In genomic region chrX:1713296-1713695, GRCh38 we compare ENCODE assay signal across 20 cellular contexts.
A peak's percentile ranks its signal among the peaks of the same experiment; 100 is the strongest.
DNase-seq lines count a peak whose midpoint lies in the region; ATAC-seq, FAIRE-seq and TF ChIP-seq lines count a peak whose summit lies in the region.
"Had no signal": no experiment of that assay in that cellular context is flagged by ENCODE, and none has a peak within 500 bp of the region (broad histone marks: within the 10 kb centered on the region; RNA-seq: fewer than 3 reads in every experiment).

No MANE protein-coding gene starts in this region.

- H3K27ac Mint-ChIP-seq in central memory CD8-positive, alpha-beta T cell (ENCODE audit: low read depth) = peak overlapping the region; percentile 87
- H3K27ac Mint-ChIP-seq in neural progenitor cell = peak overlapping the region; percentile 60
- H3K27ac Mint-ChIP-seq: B cell; CD4-positive, CD25-positive, alpha-beta regulatory T cell; CD8-positive, alpha-beta T cell; HFFc6 had no signal

- intact Hi-C loops in left ventricle myocardium inferior (cut with micrococcal nuclease) = no loop called here
- intact Hi-C loops in GM12878 (cut with micrococcal nuclease; ENCODE audit: unreplicated experiment) = no loop called here

- H3K4me1 ChIP-seq in right atrium auricular region (no peaks in the 10 kb centered on the region), left ventricle myocardium inferior (no peaks in the 10 kb centered on the region), GM12878 (ENCODE audit: control insufficient read depth, insufficient read depth, low read length) (no peaks in the 10 kb centered on the region), neural progenitor cell (no peaks in the 10 kb centered on the region)
- H3K4me1 ChIP-seq: Caco-2, HAP-1 had no signal

- no peak for FAIRE-seq in GM12878 (lab: Jason Lieb, UNC)
- FAIRE-seq: G401.6, H54 had no signal

- peaks cover 0 to 5% of the 10 kb centered on the region in 2 donors for H3K9me3 ChIP-seq in right atrium auricular region
- H3K9me3 ChIP-seq in left ventricle myocardium inferior (replicated peaks) = peaks cover 6% of the 10 kb centered on the region
- no peaks in the 10 kb centered on the region for H3K9me3 ChIP-seq in GM12878 (replicated peaks; ENCODE audit: control insufficient read depth, insufficient read depth, low read length)
- no peaks in the 10 kb centered on the region for H3K9me3 ChIP-seq in neural progenitor cell (ENCODE audit: low read depth)
- H3K9me3 ChIP-seq: Caco-2, HAP-1 had no signal

- peak; percentile 9 for DNase-seq in right atrium auricular region (ENCODE audit: low spot score)
- DNase-seq in left ventricle myocardium inferior = no peak
- DNase-seq in GM12878 (ENCODE audit: low read depth, low spot score) = no peak
- no peak for DNase-seq in central memory CD8-positive, alpha-beta T cell (ENCODE audit: low spot score in 2 of 2)
- no peak for DNase-seq in neural progenitor cell (ENCODE audit: low spot score)
- DNase-seq in NCI-H1092 treated with DMSO at 0.1 percent for 48 hours (lab: John Stamatoyannopoulos, UW) = no peak
- no peak for DNase-seq in OCI-M1 (lab: John Stamatoyannopoulos, UW)
- DNase-seq: Caco-2; CD4-positive, CD25-positive, alpha-beta regulatory T cell; CD8-positive, alpha-beta T cell; DMS153; DND-41; GOT3; HFFc6 had no signal

- H3K79me2 ChIP-seq in GM12878 (ENCODE audit: control insufficient read depth, insufficient read depth, low read length) = no peaks in the 10 kb centered on the region
- H3K79me2 ChIP-seq in neural progenitor cell (ENCODE audit: low read depth) = no peaks in the 10 kb centered on the region

- no TSS peak for BruUV-seq in GM12878 (replicated peaks; lab: Mats Ljungman, UMichigan)

- H4K20me1 ChIP-seq in GM12878 (ENCODE audit: control insufficient read depth, insufficient read depth) = no peaks in the 10 kb centered on the region
- no peaks in the 10 kb centered on the region for H4K20me1 ChIP-seq in neural progenitor cell (ENCODE audit: low read depth)
- H4K20me1 ChIP-seq: BLaER1 had no signal

- no peak overlapping the region for H3K9ac ChIP-seq in GM12878 (ENCODE audit: control insufficient read depth, insufficient read depth, low read length)
- H3K9ac ChIP-seq in neural progenitor cell = no peak overlapping the region
- H3K9ac ChIP-seq: BLaER1 had no signal

- TF ChIP-seq RAD21 in GM12878 (IDR thresholded peaks at IDR 0.05; ENCODE audit: insufficient read depth, low read depth, low read length) = no peak

- POLR2A ChIA-PET in GM12878 (lab: Charles Lee) = no interaction called here

- H2AFZ ChIP-seq in GM12878 (ENCODE audit: control insufficient read depth, low read depth, low read length) (no peak overlapping the region), neural progenitor cell (replicated peaks) (no peak overlapping the region)

- CTCF ChIA-PET in GM12878 (lab: Yijun Ruan, JAX) = no interaction called here

- in situ Hi-C loops in GM12878 (cut with MboI) = no loop called here

- H3K36me3 ChIP-seq in right atrium auricular region = no peaks in the 10 kb centered on the region
- H3K36me3 ChIP-seq in left ventricle myocardium inferior = no peaks in the 10 kb centered on the region
- H3K36me3 ChIP-seq in GM12878 (ENCODE audit: control insufficient read depth in 2 of 2, insufficient read depth in 2 of 2, low read length in 1 of 2) = no peaks in the 10 kb centered on the region
- H3K36me3 ChIP-seq in neural progenitor cell = no peaks in the 10 kb centered on the region
- H3K36me3 ChIP-seq: BLaER1, HAP-1 had no signal

- no peak overlapping the region for H3K4me3 Mint-ChIP-seq in central memory CD8-positive, alpha-beta T cell
- no peak overlapping the region for H3K4me3 Mint-ChIP-seq in neural progenitor cell
- H3K4me3 Mint-ChIP-seq: B cell; CD4-positive, CD25-positive, alpha-beta regulatory T cell; CD8-positive, alpha-beta T cell; HFFc6 had no signal

- peaks cover 16% of the 10 kb centered on the region for H3K4me1 Mint-ChIP-seq in central memory CD8-positive, alpha-beta T cell
- H3K4me1 Mint-ChIP-seq in neural progenitor cell = no peaks in the 10 kb centered on the region
- H3K4me1 Mint-ChIP-seq: B cell had no signal

- H3K4me3 ChIP-seq in right atrium auricular region (no peak overlapping the region), left ventricle myocardium inferior (no peak overlapping the region), GM12878 (no peak overlapping the region), neural progenitor cell (no peak overlapping the region)
- H3K4me3 ChIP-seq: BLaER1, HAP-1 had no signal

- no peaks in the 10 kb centered on the region for H3K9me3 Mint-ChIP-seq in central memory CD8-positive, alpha-beta T cell
- no peaks in the 10 kb centered on the region for H3K9me3 Mint-ChIP-seq in neural progenitor cell
- H3K9me3 Mint-ChIP-seq: CD8-positive, alpha-beta T cell; HFFc6 had no signal

- H3K27ac ChIP-seq in right atrium auricular region (no peak overlapping the region), left ventricle myocardium inferior (replicated peaks) (no peak overlapping the region), GM12878 (ENCODE audit: control insufficient read depth, insufficient read depth) (no peak overlapping the region), neural progenitor cell (no peak overlapping the region)
- H3K27ac ChIP-seq: BLaER1, C4-2B had no signal

- no peaks in the 10 kb centered on the region for H3F3A ChIP-seq in neural progenitor cell (ENCODE audit: low read depth)

- no peak for ATAC-seq in GM12878
- ATAC-seq in central memory CD8-positive, alpha-beta T cell (replicated peaks; ENCODE audit: extremely low read depth, poor library complexity, severe bottlenecking) = no peak
- ATAC-seq: CD8-positive, alpha-beta T cell had no signal

- RAD21 ChIA-PET in GM12878 (lab: Charles Lee; ENCODE audit: unreplicated experiment) = no interaction called here

- no peak for TF ChIP-seq POLR2A in GM12878 (IDR thresholded peaks at IDR 0.05; ENCODE audit: low read depth, low read length)

- H3K27me3 Mint-ChIP-seq in central memory CD8-positive, alpha-beta T cell = no peaks in the 10 kb centered on the region
- H3K27me3 Mint-ChIP-seq in neural progenitor cell (ENCODE audit: insufficient read depth, low read depth) = peaks cover 5% of the 10 kb centered on the region
- H3K27me3 Mint-ChIP-seq: B cell; CD4-positive, CD25-positive, alpha-beta regulatory T cell had no signal

- H3K4me2 ChIP-seq in GM12878 (ENCODE audit: control insufficient read depth, insufficient read depth) (no peak overlapping the region), neural progenitor cell (no peak overlapping the region)
- H3K4me2 ChIP-seq: BLaER1 had no signal

- TF ChIP-seq EP300 in GM12878 (IDR thresholded peaks at IDR 0.05; ENCODE audit: borderline replicate concordance in 1 of 2, control insufficient read depth in 1 of 2, low read depth in 2 of 2, low read length in 2 of 2) = no peak

- TF ChIP-seq CTCF in right atrium auricular region (IDR thresholded peaks at IDR 0.05) = no peak
- no peak for TF ChIP-seq CTCF in left ventricle myocardium inferior (IDR thresholded peaks at IDR 0.05; ENCODE audit: borderline replicate concordance)
- no peak for TF ChIP-seq CTCF in GM12878 (IDR thresholded peaks at IDR 0.05 in 2 of 3, conservative IDR thresholded peaks at IDR 0.05 in 1 of 3; ENCODE audit: control insufficient read depth in 2 of 3, extremely low read depth in 1 of 3, insufficient read depth in 1 of 3, low read depth in 3 of 3, low read length in 3 of 3)
- TF ChIP-seq CTCF in neural progenitor cell (IDR thresholded peaks at IDR 0.05) = no peak

- WGBS in GM12878 (ENCODE audit: insufficient coverage, insufficient replicate concordance, low lambda C conversion rate, missing lambda C conversion rate) = 64% methylated on average over 2 of the region's 2 CpGs

- SMC1A ChIA-PET in GM12878 (lab: Charles Lee; ENCODE audit: uncharacterized antibody, unreplicated experiment) = no interaction called here

- no peaks in the 10 kb centered on the region for H3K27me3 ChIP-seq in right atrium auricular region
- H3K27me3 ChIP-seq in left ventricle myocardium inferior (ENCODE audit: low read depth) = no peaks in the 10 kb centered on the region
- H3K27me3 ChIP-seq in GM12878 (replicated peaks in 1 of 2; ENCODE audit: control insufficient read depth in 2 of 2, insufficient read depth in 2 of 2, low read length in 1 of 2) = no peaks in the 10 kb centered on the region
- no peaks in the 10 kb centered on the region for H3K27me3 ChIP-seq in neural progenitor cell
- H3K27me3 ChIP-seq: BLaER1 had no signal

- no peaks in the 10 kb centered on the region for H3K36me3 Mint-ChIP-seq in central memory CD8-positive, alpha-beta T cell (ENCODE audit: insufficient read depth)
- no peaks in the 10 kb centered on the region for H3K36me3 Mint-ChIP-seq in neural progenitor cell

TF ChIP-seq in GM12878, 131 proteins besides CTCF, POLR2A, EP300 and RAD21 (continues in another document):
- TF ChIP-seq IRF4 (IDR thresholded peaks at IDR 0.05; ENCODE audit: low read depth, low read length) = no peak
- TF ChIP-seq HCFC1 (IDR thresholded peaks at IDR 0.05; ENCODE audit: low read length) = no peak
- no peak for TF ChIP-seq USF1 (IDR thresholded peaks at IDR 0.05; ENCODE audit: borderline replicate concordance, extremely low read length, insufficient read depth, low read depth, low read length)
- no peak for TF ChIP-seq SMAD5 (IDR thresholded peaks at IDR 0.05; ENCODE audit: low read depth)
- TF ChIP-seq NFIC (IDR thresholded peaks at IDR 0.05; ENCODE audit: low read depth, low read length) = no peak
- TF ChIP-seq TARDBP (IDR thresholded peaks at IDR 0.05; ENCODE audit: borderline replicate concordance) = no peak
